In the genomic region with DNA sequence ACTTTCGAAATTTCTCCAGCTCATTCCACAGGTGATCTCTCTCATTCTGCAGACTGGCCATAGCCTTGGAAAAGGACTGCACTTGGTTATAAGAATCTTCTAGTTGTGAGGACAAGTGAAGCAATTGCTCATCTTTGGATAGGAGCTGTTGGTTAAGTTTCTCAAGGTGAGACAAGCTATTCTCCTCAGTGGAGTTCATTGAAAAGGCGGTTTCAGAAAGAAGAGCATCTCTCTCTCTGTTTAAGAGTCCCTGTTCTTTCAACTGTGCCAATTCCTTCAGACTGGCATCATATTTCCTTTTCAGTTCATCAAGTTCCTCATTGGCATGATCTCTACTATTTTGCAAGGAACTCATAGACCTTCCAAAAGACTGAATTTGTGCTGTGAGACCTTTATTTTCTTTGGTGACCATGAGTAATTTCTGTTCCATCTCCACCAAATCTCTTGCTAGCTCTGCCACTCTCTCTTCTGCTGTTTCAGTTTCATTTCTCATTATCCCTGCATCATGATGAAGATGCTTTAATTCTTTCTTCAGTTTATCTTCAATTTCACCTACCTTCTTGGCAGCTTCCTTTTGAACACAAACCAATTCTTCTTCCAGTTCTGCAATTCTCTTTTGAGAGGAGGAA, we compare ENCODE assay signal across 11 cellular contexts. TPM values are rescaled to one million over a fixed set of nuclear protein-coding genes. Genes with fewer than 3 reads are reported as not detected.
A peak's percentile ranks its signal among the peaks of the same experiment; 100 is the strongest.
DNase-seq lines count a peak whose midpoint lies in the region; ATAC-seq, FAIRE-seq and TF ChIP-seq lines count a peak whose summit lies in the region.
"Had no signal": no experiment of that assay in that cellular context is flagged by ENCODE, and none has a peak within 500 bp of the region (broad histone marks: within the 10 kb centered on the region; RNA-seq: fewer than 3 reads in every experiment).

No MANE protein-coding gene starts in this region.

- H3K27me3 Mint-ChIP-seq in activated T-helper 2 cell treated with anti-CD3 and anti-CD28 coated beads, Interferon-gamma antibody, Interleukin-2, Interleukin-4, amounts not matched to agents 10 μg/mL and 5 μg/mL and 100 μg/mL, durations not matched to agents 14 hours and 24 hours and 36 hours (ENCODE audit: low read depth), result no peaks in the 10 kb centered on the region
- no peaks in the 10 kb centered on the region for H3K27me3 Mint-ChIP-seq in CD4-positive, alpha-beta T cell
- no peaks in the 10 kb centered on the region for H3K27me3 Mint-ChIP-seq in MCF 10A (ENCODE audit: insufficient read depth, unreplicated experiment)
- H3K27me3 Mint-ChIP-seq: CD4-positive, alpha-beta memory T cell had no signal

- no peaks in the 10 kb centered on the region for H3K9me3 ChIP-seq in CD4-positive, alpha-beta T cell (ENCODE audit: control insufficient read depth, low read length)
- H3K9me3 ChIP-seq in gastrocnemius medialis, result no peaks in the 10 kb centered on the region

- peak overlapping the region; percentile 42 for H3K27ac Mint-ChIP-seq in activated T-helper 2 cell treated with anti-CD3 and anti-CD28 coated beads, Interferon-gamma antibody, Interleukin-2, Interleukin-4, amounts not matched to agents 10 μg/mL and 5 μg/mL and 100 μg/mL, durations not matched to agents 14 hours and 24 hours and 36 hours
- no peak overlapping the region for H3K27ac Mint-ChIP-seq in CD4-positive, alpha-beta T cell
- H3K27ac Mint-ChIP-seq in MCF 10A (ENCODE audit: low read depth, unreplicated experiment), result no peak overlapping the region

- H3K27ac ChIP-seq in CD4-positive, alpha-beta T cell (ENCODE audit: low read depth, low read length), result no peak overlapping the region
- H3K27ac ChIP-seq in gastrocnemius medialis, result no peak overlapping the region
- H3K27ac ChIP-seq: skin epidermis had no signal

- FAIRE-seq in GM12892 (lab: Jason Lieb, UNC) (peak; percentile 88), GM19239 (lab: Jason Lieb, UNC) (peak; percentile 64)

- CTCF ChIA-PET in CD4-positive, alpha-beta T cell (lab: Charles Lee), result interaction anchor here (1.2 to 1.4 kb wide), 2 partner anchors 8 to 9 kb away, joined by 3 read pairs; no protein-coding TSS in a partner anchor
- CTCF ChIA-PET in MCF 10A (lab: Yijun Ruan, JAX), result interaction anchor here (0.6 to 0.8 kb wide), 2 partner anchors 29 to 60 kb away, joined by 3 to 4 read pairs; no protein-coding TSS in a partner anchor

- no peaks in the 10 kb centered on the region for H3K27me3 ChIP-seq in CD4-positive, alpha-beta T cell (ENCODE audit: control insufficient read depth, insufficient read depth, low read length)
- no peaks in the 10 kb centered on the region for H3K27me3 ChIP-seq in gastrocnemius medialis

- H3K36me3 ChIP-seq in gastrocnemius medialis, result peaks cover 0 to 60% of the 10 kb centered on the region in 2 donors

- no peak overlapping the region for H3K4me3 ChIP-seq in gastrocnemius medialis
- H3K4me3 ChIP-seq: skin epidermis had no signal

- no TSS peak for BruUV-seq in MCF 10A (replicated peaks; lab: Mats Ljungman, UMichigan)

- peaks cover 0 to 8% of the 10 kb centered on the region in 2 donors for H3K4me1 ChIP-seq in gastrocnemius medialis

- POLR2A ChIA-PET in CD4-positive, alpha-beta T cell (lab: Charles Lee), result no interaction called here
- POLR2A ChIA-PET in MCF 10A (lab: Yijun Ruan, JAX), result interaction anchor here (1.0 to 1.3 kb wide), 2 partner anchors 8 to 29 kb away, joined by 3 read pairs; no protein-coding TSS in a partner anchor

- DNase-seq in GM12892 (ENCODE audit: insufficient read length), result no peak
- peak; percentile 56 for DNase-seq in GM19239 (ENCODE audit: insufficient read length, low spot score)
- no peak for DNase-seq in activated T-helper 2 cell treated with anti-CD3 and anti-CD28 coated beads, Interferon-gamma antibody, Interleukin-2, Interleukin-4, amounts not matched to agents 10 μg/mL and 5 μg/mL and 100 μg/mL, durations not matched to agents 14 hours and 24 hours and 36 hours (ENCODE audit: low spot score)
- no peak for DNase-seq in CD4-positive, alpha-beta T cell
- DNase-seq in gastrocnemius medialis, result no peak
- no peak for DNase-seq in NCI-H524 (lab: John Stamatoyannopoulos, UW)
- DNase-seq in MCF 10A (ENCODE audit: unreplicated experiment), result no peak
- DNase-seq: activated T-cell treated with anti-CD3 and anti-CD28 coated beads, Interleukin-2, amount 50 U/mL, for 4 hours; CD4-positive, alpha-beta memory T cell had no signal

- no peak for TF ChIP-seq POLR2A in GM12892 (IDR thresholded peaks at IDR 0.05; ENCODE audit: low read depth, low read length)
- no peak for TF ChIP-seq POLR2A in gastrocnemius medialis (IDR thresholded peaks at IDR 0.05)

- no peak for TF ChIP-seq CTCF in CD4-positive, alpha-beta T cell (IDR thresholded peaks at IDR 0.05)
- no peak for TF ChIP-seq CTCF in gastrocnemius medialis (IDR thresholded peaks at IDR 0.05 in 4 of 5, conservative IDR thresholded peaks at IDR 0.05 in 1 of 5)
- TF ChIP-seq CTCF in MCF 10A (IDR thresholded peaks at IDR 0.05; ENCODE audit: unreplicated experiment), result no peak

- ATAC-seq in HG03095 (IDR thresholded peaks at IDR 0.05; ENCODE audit: unreplicated experiment) (peak; percentile 73), gastrocnemius medialis (no peak)
- ATAC-seq in CD4-positive, alpha-beta T cell (ENCODE audit: poor library complexity), result no peak
- ATAC-seq: activated T-cell treated with anti-CD3 and anti-CD28 coated beads, Interleukin-2, amount 50 U/mL, for 4 hours had no signal

- peaks cover 44% of the 10 kb centered on the region for H3K36me3 Mint-ChIP-seq in activated T-helper 2 cell treated with anti-CD3 and anti-CD28 coated beads, Interferon-gamma antibody, Interleukin-2, Interleukin-4, amounts not matched to agents 10 μg/mL and 5 μg/mL and 100 μg/mL, durations not matched to agents 14 hours and 24 hours and 36 hours (ENCODE audit: low read depth)
- H3K36me3 Mint-ChIP-seq in CD4-positive, alpha-beta T cell (ENCODE audit: low read depth), result peaks cover 24% of the 10 kb centered on the region
- peaks cover 5% of the 10 kb centered on the region for H3K36me3 Mint-ChIP-seq in MCF 10A (ENCODE audit: insufficient read depth, unreplicated experiment)

- intact Hi-C loops in activated T-helper 2 cell treated with anti-CD3 and anti-CD28 coated beads, Interferon-gamma antibody, Interleukin-2, Interleukin-4, amounts not matched to agents 10 μg/mL and 5 μg/mL and 100 μg/mL, durations not matched to agents 14 hours and 24 hours and 36 hours (cut with micrococcal nuclease), result loop anchor here (5.0 kb wide), 1 partner anchor 39 kb away; no protein-coding TSS in a partner anchor
- intact Hi-C loops in CD4-positive, alpha-beta T cell (cut with DNase I, micrococcal nuclease), result no loop called here
- intact Hi-C loops in gastrocnemius medialis (cut with DNase I; ENCODE audit: low total_unique reads) (no loop called here), MCF 10A (cut with micrococcal nuclease) (no loop called here)

- peaks cover 18% of the 10 kb centered on the region for H3K4me1 Mint-ChIP-seq in activated T-helper 2 cell treated with anti-CD3 and anti-CD28 coated beads, Interferon-gamma antibody, Interleukin-2, Interleukin-4, amounts not matched to agents 10 μg/mL and 5 μg/mL and 100 μg/mL, durations not matched to agents 14 hours and 24 hours and 36 hours (ENCODE audit: low read depth)
- no peaks in the 10 kb centered on the region for H3K4me1 Mint-ChIP-seq in CD4-positive, alpha-beta T cell (ENCODE audit: low read depth)
- H3K4me1 Mint-ChIP-seq in MCF 10A (ENCODE audit: insufficient read depth, unreplicated experiment), result no peaks in the 10 kb centered on the region

- in situ Hi-C loops in gastrocnemius medialis (cut with MboI; ENCODE audit: low sequenced_read_pairs in 4 of 4), result no loop called here

- no peak overlapping the region for H3K4me3 Mint-ChIP-seq in activated T-helper 2 cell treated with anti-CD3 and anti-CD28 coated beads, Interferon-gamma antibody, Interleukin-2, Interleukin-4, amounts not matched to agents 10 μg/mL and 5 μg/mL and 100 μg/mL, durations not matched to agents 14 hours and 24 hours and 36 hours (ENCODE audit: low read depth)
- H3K4me3 Mint-ChIP-seq in CD4-positive, alpha-beta T cell, result no peak overlapping the region
- no peak overlapping the region for H3K4me3 Mint-ChIP-seq in MCF 10A (ENCODE audit: unreplicated experiment)
- H3K4me3 Mint-ChIP-seq: activated T-cell treated with anti-CD3 and anti-CD28 coated beads, Interleukin-2, amount 50 U/mL, for 4 hours; CD4-positive, alpha-beta memory T cell had no signal

- H3K9me3 Mint-ChIP-seq in activated T-helper 2 cell treated with anti-CD3 and anti-CD28 coated beads, Interferon-gamma antibody, Interleukin-2, Interleukin-4, amounts not matched to agents 10 μg/mL and 5 μg/mL and 100 μg/mL, durations not matched to agents 14 hours and 24 hours and 36 hours, result no peaks in the 10 kb centered on the region
- H3K9me3 Mint-ChIP-seq in CD4-positive, alpha-beta T cell, result peaks cover 4% of the 10 kb centered on the region
- no peaks in the 10 kb centered on the region for H3K9me3 Mint-ChIP-seq in MCF 10A (ENCODE audit: unreplicated experiment)

RNA-seq across cellular contexts. Expression of gene HCLS1, which starts 30.2 kb away (rescaled TPM):
- polyA plus RNA-seq in GM12892 (2012; ENCODE audit: missing spikeins), result 210 TPM
- 234 and 243 TPM in 2 replicates for total RNA-seq in activated T-helper 2 cell treated with anti-CD3 and anti-CD28 coated beads, Interferon-gamma antibody, Interleukin-2, Interleukin-4, amounts not matched to agents 10 μg/mL and 5 μg/mL and 100 μg/mL, durations not matched to agents 14 hours and 24 hours and 36 hours
- 100 to 1,000 TPM; 204 to 206 TPM for total RNA-seq in CD4-positive, alpha-beta T cell
- total RNA-seq in gastrocnemius medialis (10 to 100 TPM in 1 of 4 donors, 1 to 10 TPM in 3; 6.6 to 15.3 (median 7.8) TPM), MCF 10A (2022) (1.6 and 2.5 TPM in 2 replicates)

RNA-seq across cellular contexts. Expression of gene GOLGB1, which starts 58.6 kb away (rescaled TPM):
- polyA plus RNA-seq in GM12892 (2012; ENCODE audit: missing spikeins), result 16.8 TPM
- total RNA-seq in activated T-helper 2 cell treated with anti-CD3 and anti-CD28 coated beads, Interferon-gamma antibody, Interleukin-2, Interleukin-4, amounts not matched to agents 10 μg/mL and 5 μg/mL and 100 μg/mL, durations not matched to agents 14 hours and 24 hours and 36 hours, result 26.4 and 28.2 TPM in 2 replicates
- 10 to 100 TPM; 49.8 to 50.2 TPM for total RNA-seq in CD4-positive, alpha-beta T cell
- 10 to 100 TPM; 18.1 to 31.6 (median 26.7) TPM for total RNA-seq in gastrocnemius medialis
- total RNA-seq in MCF 10A (2022), result 62.4 and 66.9 TPM in 2 replicates

Comparison
In these comparisons a context has a peak if more than half of its experiments do, and no peak if none do; other contexts are left out.
1. RNA of gene HCLS1, which starts 30.2 kb away (total RNA-seq): 234 to 243 TPM in activated T-helper 2 cell treated with anti-CD3 and anti-CD28 coated beads, Interferon-gamma antibody, Interleukin-2, Interleukin-4, amounts not matched to agents 10 μg/mL and 5 μg/mL and 100 μg/mL, durations not matched to agents 14 hours and 24 hours and 36 hours and 204 to 206 TPM in CD4-positive, alpha-beta T cell; 6.6 to 15.3 TPM in gastrocnemius medialis and 1.6 to 2.5 TPM in MCF 10A; every median in the first group is over 10 times any median in the second.